21 cellular contexts compared by ENCODE assay signal in genomic region chr10:124593431-124593985, GRCh38.
A peak's percentile ranks its signal among the peaks of the same experiment; 100 is the strongest.
DNase-seq lines count a peak whose midpoint lies in the region; ATAC-seq, FAIRE-seq and TF ChIP-seq lines count a peak whose summit lies in the region.
"Had no signal": no experiment of that assay in that cellular context is flagged by ENCODE, and none has a peak within 500 bp of the region (broad histone marks: within the 10 kb centered on the region; RNA-seq: fewer than 3 reads in every experiment).

No MANE protein-coding gene starts in this region.

- H3K9me3 ChIP-seq in right lobe of liver (no peaks in the 10 kb centered on the region), HepG2 (ENCODE audit: low read length) (no peaks in the 10 kb centered on the region), neural progenitor cell (ENCODE audit: low read depth) (no peaks in the 10 kb centered on the region), thyroid gland (no peaks in the 10 kb centered on the region)

- peaks cover 10% of the 10 kb centered on the region for H3K9me3 Mint-ChIP-seq in neural progenitor cell

- H3K27ac ChIP-seq in right lobe of liver (no peak overlapping the region), HepG2 (ENCODE audit: extremely low read length, insufficient read depth, low read length) (no peak overlapping the region), neural progenitor cell (no peak overlapping the region), thyroid gland (peak overlapping the region in 1 of 3 donors; percentile 70)
- H3K27ac ChIP-seq: HL-60, KMS-11, RWPE1 had no signal

- FAIRE-seq in HepG2 (lab: Jason Lieb, UNC) (no peak), D721Med (lab: Jason Lieb, UNC) (no peak)
- FAIRE-seq: A204.1 had no signal

- POLR2A ChIA-PET in HepG2 (lab: Yijun Ruan, JAX), result interaction anchor here (1.1 kb wide), 1 partner anchor 13 kb away, joined by 4 read pairs; no protein-coding TSS in a partner anchor

- peaks cover 8% of the 10 kb centered on the region for H3K27me3 Mint-ChIP-seq in neural progenitor cell (ENCODE audit: insufficient read depth, low read depth)

- no peaks in the 10 kb centered on the region for H3K79me2 ChIP-seq in HepG2 (ENCODE audit: insufficient read depth, low read length)
- no peaks in the 10 kb centered on the region for H3K79me2 ChIP-seq in neural progenitor cell (ENCODE audit: low read depth)

- DNase-seq in right lobe of liver (peak in 2 of 3 donors; percentile 19 to 42), HepG2 (ENCODE audit: low spot score) (no peak), left cardiac atrium (peak; percentile 7), neural progenitor cell (ENCODE audit: low spot score) (no peak), thyroid gland (peak; percentile 44 to 52), HuH-7 (ENCODE audit: low spot score) (no peak), sciatic nerve (ENCODE audit: low spot score) (no peak), D721Med (ENCODE audit: insufficient read length, low spot score) (no peak)
- DNase-seq: EL, H9, NCI-H1105, NCI-H146, NCI-H2029 treated with DMSO at 0.1 percent for 48 hours, NCI-H226, NCI-H510A treated with DMSO at 0.1 percent for 48 hours, NCI-H748 treated with DMSO at 0.1 percent for 48 hours had no signal

- H3K4me1 ChIP-seq in right lobe of liver (peaks cover 0 to 5% (median 0%) of the 10 kb centered on the region in 4 donors), HepG2 (ENCODE audit: insufficient read depth, low read length) (peaks cover 42% of the 10 kb centered on the region), neural progenitor cell (no peaks in the 10 kb centered on the region), thyroid gland (peaks cover 22 to 32% of the 10 kb centered on the region in 2 donors)

- H3K9ac ChIP-seq in HepG2 (ENCODE audit: insufficient read depth, low read depth, low read length) (no peak overlapping the region), neural progenitor cell (no peak overlapping the region)
- H3K9ac ChIP-seq: KMS-11 had no signal

- H3K4me1 Mint-ChIP-seq in neural progenitor cell, result peaks cover 3% of the 10 kb centered on the region

- H3F3A ChIP-seq in neural progenitor cell (ENCODE audit: low read depth), result no peaks in the 10 kb centered on the region

- no peak overlapping the region for H3K4me2 ChIP-seq in HepG2 (ENCODE audit: low read depth, low read length)
- H3K4me2 ChIP-seq in neural progenitor cell, result no peak overlapping the region
- H3K4me2 ChIP-seq: KMS-11 had no signal

- peaks cover 4% of the 10 kb centered on the region for H3K36me3 Mint-ChIP-seq in neural progenitor cell

- intact Hi-C loops in right lobe of liver (cut with DNase I), result no loop called here
- intact Hi-C loops in HepG2 (cut with micrococcal nuclease; ENCODE audit: unreplicated experiment), result no loop called here
- intact Hi-C loops in left cardiac atrium (cut with DNase I), result no loop called here
- intact Hi-C loops in thyroid gland (cut with DNase I), result no loop called here
- intact Hi-C loops in sciatic nerve (cut with DNase I), result no loop called here

- TF ChIP-seq EP300 in HepG2 (IDR thresholded peaks at IDR 0.05; ENCODE audit: low read depth in 2 of 2, low read length in 2 of 2) (no peak), HepG2 (CRISPR knock-in tag; IDR thresholded peaks at IDR 0.05; ENCODE audit: borderline replicate concordance) (no peak)

- H3K27me3 ChIP-seq in right lobe of liver (no peaks in the 10 kb centered on the region), HepG2 (ENCODE audit: control insufficient read depth in 1 of 2, insufficient read depth in 2 of 2, low read length in 2 of 2) (no peaks in the 10 kb centered on the region), neural progenitor cell (no peaks in the 10 kb centered on the region), thyroid gland (no peaks in the 10 kb centered on the region)

- in situ Hi-C loops in HepG2 (cut with HindIII; ENCODE audit: extremely low pct_ligation_motif_present, low pct_unique_long_range_greater_than_20kb), result no loop called here

- 100% methylated on average over 1 of the region's 17 CpGs for WGBS in right lobe of liver (ENCODE audit: insufficient coverage, low coverage, low lambda C conversion rate, missing lambda C conversion rate)
- WGBS in HepG2 (ENCODE audit: low lambda C conversion rate), result 51% methylated on average over 3 of the region's 17 CpGs
- WGBS in thyroid gland, 2 donors, result 76 to 91% methylated on average over 7 to 14 of the region's 17 CpGs

- H3K4me3 Mint-ChIP-seq in neural progenitor cell, result no peak overlapping the region
- H3K4me3 Mint-ChIP-seq: CD14-positive monocyte, H9 had no signal

- H4K20me1 ChIP-seq in HepG2 (ENCODE audit: insufficient read depth, low read length), result no peaks in the 10 kb centered on the region
- H4K20me1 ChIP-seq in neural progenitor cell (ENCODE audit: low read depth), result no peaks in the 10 kb centered on the region

- H3K27ac Mint-ChIP-seq in neural progenitor cell, result peak overlapping the region; percentile 46
- H3K27ac Mint-ChIP-seq: H9 had no signal

- ATAC-seq in right lobe of liver (no peak), HepG2 (no peak), left cardiac atrium (no peak), sciatic nerve (no peak)

- CTCF ChIA-PET in HepG2 (lab: Yijun Ruan, JAX; ENCODE audit: low intra/inter-chr PET ratio, low total read pairs), result no interaction called here

- TF ChIP-seq RAD21 in HepG2 (CRISPR knock-in tag; IDR thresholded peaks at IDR 0.05), result no peak

- no peak for TF ChIP-seq POLR2A in right lobe of liver (IDR thresholded peaks at IDR 0.05)
- no peak for TF ChIP-seq POLR2A in HepG2 (IDR thresholded peaks at IDR 0.05; ENCODE audit: insufficient read depth in 1 of 2, low read depth in 2 of 2, low read length in 2 of 2)
- no peak for TF ChIP-seq POLR2A in thyroid gland (IDR thresholded peaks at IDR 0.05)

- H3K36me3 ChIP-seq in right lobe of liver (no peaks in the 10 kb centered on the region), HepG2 (replicated peaks in 1 of 2; ENCODE audit: control insufficient read depth in 1 of 2, insufficient read depth in 2 of 2, low read length in 2 of 2) (no peaks in the 10 kb centered on the region), neural progenitor cell (no peaks in the 10 kb centered on the region), thyroid gland (no peaks in the 10 kb centered on the region)

- no TSS peak for BruUV-seq in HepG2 (replicated peaks; lab: Mats Ljungman, UMichigan)

- TF ChIP-seq CTCF in right lobe of liver (IDR thresholded peaks at IDR 0.05), result no peak
- no peak for TF ChIP-seq CTCF in HepG2 (CRISPR knock-in tag; IDR thresholded peaks at IDR 0.05)
- TF ChIP-seq CTCF in neural progenitor cell (IDR thresholded peaks at IDR 0.05), result no peak
- no peak for TF ChIP-seq CTCF in thyroid gland (IDR thresholded peaks at IDR 0.05)
- no peak for TF ChIP-seq CTCF in D721Med (IDR thresholded peaks at IDR 0.05; ENCODE audit: insufficient read depth, missing control alignments)

- H2AFZ ChIP-seq in HepG2 (ENCODE audit: low read length) (no peak overlapping the region), neural progenitor cell (replicated peaks) (no peak overlapping the region)

- H3K4me3 ChIP-seq in right lobe of liver, result no peak overlapping the region
- H3K4me3 ChIP-seq in HepG2 (replicated peaks in 1 of 3; ENCODE audit: insufficient read depth in 1 of 3, low read depth in 2 of 3, low read length in 3 of 3), result no peak overlapping the region
- no peak overlapping the region for H3K4me3 ChIP-seq in neural progenitor cell
- H3K4me3 ChIP-seq in thyroid gland (replicated peaks in 1 of 3), result no peak overlapping the region

TF ChIP-seq in HepG2, 621 proteins besides CTCF, POLR2A, EP300 and RAD21:
- no peak for TF ChIP-seq ZNF720 (CRISPR knock-in tag; IDR thresholded peaks at IDR 0.05)
- no peak for TF ChIP-seq HOXD1 (CRISPR knock-in tag; IDR thresholded peaks at IDR 0.05)
- TF ChIP-seq DMAP1 (CRISPR knock-in tag; IDR thresholded peaks at IDR 0.05), result no peak
- TF ChIP-seq ZBTB44 (CRISPR knock-in tag; IDR thresholded peaks at IDR 0.05), result no peak
- TF ChIP-seq NR2F1 (CRISPR knock-in tag; IDR thresholded peaks at IDR 0.05), result no peak

Comparison
In these comparisons a context has a peak if more than half of its experiments do, and no peak if none do; other contexts are left out.
1. DNase-seq: peak in right lobe of liver (2 of 3), left cardiac atrium (single experiment) and thyroid gland (2 of 2); none in HepG2 (single experiment), neural progenitor cell (single experiment), HuH-7 (single experiment), sciatic nerve (single experiment) and D721Med (single experiment).